In genomic region chr11:65573391-65574146, GRCh38 we compare ENCODE assay signal across 8 cellular contexts. TPM values are rescaled to one million over a fixed set of nuclear protein-coding genes. Genes with fewer than 3 reads are reported as not detected.
DNase-seq lines count a peak whose midpoint lies in the region; ATAC-seq, FAIRE-seq and TF ChIP-seq lines count a peak whose summit lies in the region.

No MANE protein-coding gene starts in this region.

- peaks cover 9% of the 10 kb centered on the region for H3K27me3 Mint-ChIP-seq in CD4-positive, CD25-positive, alpha-beta regulatory T cell

- peaks cover under 1% of the 10 kb centered on the region for H3K36me3 ChIP-seq in CD4-positive, CD25-positive, alpha-beta regulatory T cell (ENCODE audit: control insufficient read depth, insufficient read depth, low read length)
- H3K36me3 ChIP-seq in OCI-LY1 (ENCODE audit: insufficient read depth, low read length) (peaks cover 3% of the 10 kb centered on the region; the same call in 1 of the 2 replicates), H1 (ENCODE audit: control insufficient read depth in 2 of 4, insufficient read depth in 4 of 4, low read length in 3 of 4) (no peaks in the 10 kb centered on the region), neuronal stem cell (replicated peaks in 1 of 2; ENCODE audit: control insufficient read depth in 2 of 2, insufficient read depth in 2 of 2, low read length in 2 of 2) (peaks cover 4 to 16% of the 10 kb centered on the region in 2 donors)

- H3K9ac ChIP-seq in OCI-LY1 (ENCODE audit: low read length) = peak overlapping the region; percentile 58; the same call in 1 of the 2 replicates
- no peak overlapping the region for H3K9ac ChIP-seq in H1 (replicated peaks in 1 of 4; ENCODE audit: extremely low read depth in 1 of 4, low read depth in 3 of 4, low read length in 3 of 4)
- peak overlapping the region; percentile 80 for H3K9ac ChIP-seq in neuronal stem cell (ENCODE audit: low read depth, low read length, poor library complexity)

- H3K27ac Mint-ChIP-seq in CD4-positive, CD25-positive, alpha-beta regulatory T cell = peak overlapping the region; percentile 88 to 97 (median 93)

- WGBS in H1 (ENCODE audit: extremely low coverage in 1 of 2, insufficient coverage in 1 of 2, insufficient read length in 1 of 2, insufficient replicate concordance in 2 of 2, low coverage in 1 of 2, low lambda C conversion rate in 2 of 2, missing lambda C conversion rate in 1 of 2), 2 experiments = 76% methylated on average over 21 of the region's 25 CpGs; no CpG with 5 or more reads in 1 of the 2 experiments
- WGBS in neuronal stem cell (ENCODE audit: extremely low coverage in 2 of 2, insufficient read length in 2 of 2, insufficient replicate concordance in 1 of 2), 2 donors = no CpG with 5 or more reads among the region's 25 CpGs

- H3K4ac ChIP-seq in H1 (replicated peaks; ENCODE audit: insufficient read length, low read depth, low read length) (no peak overlapping the region), neuronal stem cell (ENCODE audit: low read length) (no peak overlapping the region)

- H3K4me3 ChIP-seq in CD4-positive, CD25-positive, alpha-beta regulatory T cell (ENCODE audit: low read depth, low read length) = peak overlapping the region; percentile 90
- peak overlapping the region; percentile 83 for H3K4me3 ChIP-seq in OCI-LY1 (ENCODE audit: low read depth, low read length, poor library complexity, severe bottlenecking)
- peak overlapping the region in 1 of 4 experiments; percentile 91; a peak in 2 of 8 replicates for H3K4me3 ChIP-seq in H1 (ENCODE audit: extremely low read depth in 1 of 4, insufficient read depth in 2 of 4, low read depth in 3 of 4, low read length in 4 of 4)
- H3K4me3 ChIP-seq in neuronal stem cell (ENCODE audit: low read length in 2 of 2) = peak overlapping the region; percentile 80 to 92

- H4K20me1 ChIP-seq in OCI-LY1 (ENCODE audit: insufficient read depth, low read length) (no peaks in the 10 kb centered on the region), H1 (replicated peaks in 1 of 2; ENCODE audit: control insufficient read depth in 1 of 2, insufficient read depth in 2 of 2, low read length in 2 of 2) (peaks cover 15 to 21% of the 10 kb centered on the region in 2 experiments)

- CTCF ChIA-PET in H1 (lab: Charles Lee; ENCODE audit: partially characterized antibody) = interaction anchor here (1.0 to 16.3 kb wide), 11 partner anchors 13 to 73 kb away, joined by 3 to 284 read pairs (median 19); partner anchors contain the start of genes KCNK7, LTBP3, PCNX3 and SCYL1

- no peak overlapping the region for H3K56ac ChIP-seq in H1 (replicated peaks; ENCODE audit: insufficient read length, low read depth, low read length)

- no peak for TF ChIP-seq EP300 in H1 (IDR thresholded peaks at IDR 0.05; ENCODE audit: borderline replicate concordance in 1 of 2, low read depth in 2 of 2, low read length in 2 of 2)

- H4K91ac ChIP-seq in H1 (replicated peaks; ENCODE audit: insufficient read length, low read length) (no peak overlapping the region), neuronal stem cell (ENCODE audit: low read depth, low read length, poor library complexity) (no peak overlapping the region)

- H3K4me1 Mint-ChIP-seq in CD4-positive, CD25-positive, alpha-beta regulatory T cell = peaks cover 0 to 75% (median 34%) of the 10 kb centered on the region in 4 donors

- H3K9me3 Mint-ChIP-seq in CD4-positive, CD25-positive, alpha-beta regulatory T cell = peaks cover 0 to 2% (median 0%) of the 10 kb centered on the region in 7 donors

- H3K36me3 Mint-ChIP-seq in CD4-positive, CD25-positive, alpha-beta regulatory T cell = no peaks in the 10 kb centered on the region

- H3K14ac ChIP-seq in H1 (ENCODE audit: insufficient read length) (no peak overlapping the region), neuronal stem cell (ENCODE audit: low read length) (no peak overlapping the region)

- no peaks in the 10 kb centered on the region for H3K9me2 ChIP-seq in OCI-LY1 (ENCODE audit: low read depth, low read length)

- no peak for ATAC-seq in CD4-positive, CD25-positive, alpha-beta regulatory T cell (ENCODE audit: low read depth in 2 of 2)
- ATAC-seq in HG03025 (IDR thresholded peaks at IDR 0.05; ENCODE audit: low FRiP score, unreplicated experiment) = no peak
- no peak for ATAC-seq in HG03097 (IDR thresholded peaks at IDR 0.05; ENCODE audit: low FRiP score, unreplicated experiment)

- peaks cover 2% of the 10 kb centered on the region; the same call in 1 of the 2 replicates for H3K79me1 ChIP-seq in H1 (ENCODE audit: low read depth, low read length)
- peaks cover 7% of the 10 kb centered on the region for H3K79me1 ChIP-seq in neuronal stem cell (ENCODE audit: low read depth, low read length)

- TF ChIP-seq POLR2A in H1 (IDR thresholded peaks at IDR 0.05; ENCODE audit: control extremely low read depth in 1 of 2, low read depth in 2 of 2, low read length in 2 of 2) = no peak

- H2BK120ac ChIP-seq in H1 (replicated peaks; ENCODE audit: low read depth, low read length) (no peak overlapping the region), neuronal stem cell (ENCODE audit: low read depth, low read length) (peak overlapping the region; percentile 53)

- peaks cover 83% of the 10 kb centered on the region for H3K4me1 ChIP-seq in CD4-positive, CD25-positive, alpha-beta regulatory T cell (ENCODE audit: control insufficient read depth, insufficient read depth, low read length, poor library complexity, severe bottlenecking)
- H3K4me1 ChIP-seq in OCI-LY1 (ENCODE audit: insufficient read depth, low read length, severe bottlenecking) (peaks cover 58% of the 10 kb centered on the region), H1 (replicated peaks in 1 of 4; ENCODE audit: control insufficient read depth in 3 of 4, insufficient read depth in 4 of 4, low read length in 3 of 4) (peaks cover 13 to 38% (median 22%) of the 10 kb centered on the region in 4 experiments), neuronal stem cell (ENCODE audit: control insufficient read depth in 2 of 2, insufficient read depth in 1 of 2, low read depth in 1 of 2, low read length in 2 of 2) (peaks cover 38 to 51% of the 10 kb centered on the region in 2 donors)

- no peak for FAIRE-seq in H1 (lab: Jason Lieb, UNC)

- H3K4me3 Mint-ChIP-seq in CD4-positive, CD25-positive, alpha-beta regulatory T cell = peak overlapping the region; percentile 91 to 98 (median 94)

- H3K79me2 ChIP-seq in OCI-LY1 (ENCODE audit: insufficient read depth, low read length) = no peaks in the 10 kb centered on the region
- H3K79me2 ChIP-seq in H1 (ENCODE audit: control insufficient read depth in 1 of 2, insufficient read depth in 2 of 2, low read length in 2 of 2) = peaks cover 0 to 11% of the 10 kb centered on the region in 2 experiments; a peak in 1 of 4 replicates

- TF ChIP-seq CTCF in OCI-LY1 (IDR thresholded peaks at IDR 0.05; ENCODE audit: low read length) (no peak), H1 (IDR thresholded peaks at IDR 0.05; ENCODE audit: control extremely low read depth in 1 of 3, insufficient read depth in 1 of 3, low read depth in 1 of 3, low read length in 3 of 3) (no peak)

- H3K27me3 ChIP-seq in CD4-positive, CD25-positive, alpha-beta regulatory T cell (ENCODE audit: control insufficient read depth, insufficient read depth, low read length) = no peaks in the 10 kb centered on the region
- 0 out of 2 replicates have a peak, but pooled peaks cover 5% of the 10 kb centered on the region for H3K27me3 ChIP-seq in OCI-LY1 (ENCODE audit: insufficient read depth, low read length)
- H3K27me3 ChIP-seq in H1 (replicated peaks in 1 of 4; ENCODE audit: control insufficient read depth in 3 of 4, extremely low read depth in 1 of 4, insufficient read depth in 3 of 4, low read length in 3 of 4) = peaks cover 8 to 39% (median 28%) of the 10 kb centered on the region in 4 experiments
- peaks cover 0 to 25% (median 3%) of the 10 kb centered on the region in 3 experiments for H3K27me3 ChIP-seq in neuronal stem cell (ENCODE audit: control insufficient read depth in 3 of 3, insufficient read depth in 3 of 3, low read depth in 1 of 3, low read length in 3 of 3)

- no peaks in the 10 kb centered on the region; the same call in 1 of the 2 replicates for H3F3A ChIP-seq in OCI-LY1 (ENCODE audit: insufficient read depth, low read length)

- H3K4me2 ChIP-seq in OCI-LY1 (ENCODE audit: low read length) (peak overlapping the region; percentile 80), H1 (ENCODE audit: insufficient read depth in 1 of 2, low read depth in 2 of 2, low read length in 2 of 2) (peak overlapping the region; percentile 72 to 80; a peak in 3 of 4 replicates), neuronal stem cell (ENCODE audit: insufficient read depth, low read length, poor library complexity, severe bottlenecking) (peak overlapping the region; percentile 67)

- H2BK20ac ChIP-seq in H1 (ENCODE audit: low read length) = no peak overlapping the region

- H2BK5ac ChIP-seq in H1 (ENCODE audit: low read depth, low read length) = no peak overlapping the region
- peak overlapping the region; percentile 79 for H2BK5ac ChIP-seq in neuronal stem cell (ENCODE audit: low read length)

- no peak for DNase-seq in CD4-positive, CD25-positive, alpha-beta regulatory T cell
- DNase-seq in H1 (ENCODE audit: low read depth in 1 of 2, low spot score in 2 of 2) = no peak
- no peak for DNase-seq in neuronal stem cell (ENCODE audit: low spot score)
- no peak for DNase-seq in Ammon's horn (ENCODE audit: low spot score)
- DNase-seq in middle frontal gyrus (ENCODE audit: extremely low spot score, low spot score) = no peak

- POLR2A ChIA-PET in H1 (lab: Charles Lee; ENCODE audit: partially characterized antibody) = interaction anchor here (0.7 to 3.4 kb wide), 10 partner anchors 12 to 74 kb away, joined by 3 to 25 read pairs (median 8); partner anchors contain the start of gene MAP3K11

- H4K8ac ChIP-seq in H1 (ENCODE audit: extremely low read depth, insufficient read depth, low read length) (peak overlapping the region; percentile 29; the same call in 1 of the 2 replicates), neuronal stem cell (ENCODE audit: low read depth, low read length) (no peak overlapping the region)

- H3K23ac ChIP-seq in H1 (ENCODE audit: insufficient read length) (no peak overlapping the region), neuronal stem cell (ENCODE audit: low read depth, low read length, poor library complexity) (peak overlapping the region; percentile 76)

- H2AK5ac ChIP-seq in H1 (ENCODE audit: low read depth, low read length) = no peak overlapping the region
- H2AK5ac ChIP-seq in neuronal stem cell (ENCODE audit: low read depth, low read length) = peak overlapping the region; percentile 81

- peaks cover 14% of the 10 kb centered on the region; the same call in 1 of the 2 replicates for H3K23me2 ChIP-seq in H1 (ENCODE audit: low read depth, low read length)

- no peak overlapping the region for H4K5ac ChIP-seq in H1 (ENCODE audit: insufficient read length, low read depth, low read length)

- H2AFZ ChIP-seq in OCI-LY1 (ENCODE audit: low read length) = no peak overlapping the region
- no peak overlapping the region for H2AFZ ChIP-seq in H1 (ENCODE audit: low read length)
- no peak overlapping the region for H2AFZ ChIP-seq in neuronal stem cell (ENCODE audit: low read length)

- H2BK15ac ChIP-seq in H1 (ENCODE audit: low read length) = no peak overlapping the region
- H2BK15ac ChIP-seq in neuronal stem cell (ENCODE audit: low read length) = peak overlapping the region; percentile 26

- TF ChIP-seq RAD21 in H1 (IDR thresholded peaks at IDR 0.05 in 1 of 2, conservative IDR thresholded peaks at IDR 0.05 in 1 of 2; ENCODE audit: low read depth in 2 of 2, low read length in 2 of 2) = no peak

- no peaks in the 10 kb centered on the region for H3K9me3 ChIP-seq in CD4-positive, CD25-positive, alpha-beta regulatory T cell (ENCODE audit: control insufficient read depth in 2 of 2, low read length in 2 of 2)
- H3K9me3 ChIP-seq in OCI-LY1 (ENCODE audit: low read length) = no peaks in the 10 kb centered on the region
- no peaks in the 10 kb centered on the region for H3K9me3 ChIP-seq in H1 (ENCODE audit: insufficient read depth in 2 of 2, low read depth in 1 of 2, low read length in 1 of 2)
- no peaks in the 10 kb centered on the region for H3K9me3 ChIP-seq in neuronal stem cell (replicated peaks in 1 of 2; ENCODE audit: control insufficient read depth in 2 of 2, insufficient read depth in 1 of 2, low read depth in 1 of 2, low read length in 2 of 2)

- H3K27ac ChIP-seq in CD4-positive, CD25-positive, alpha-beta regulatory T cell (ENCODE audit: insufficient read depth, low read length, poor library complexity, severe bottlenecking) = peak overlapping the region; percentile 100
- H3K27ac ChIP-seq in OCI-LY1 (ENCODE audit: low read depth, low read length, poor library complexity, severe bottlenecking) = peak overlapping the region; percentile 58
- H3K27ac ChIP-seq in H1 (ENCODE audit: low read depth, low read length) = no peak overlapping the region
- no peak overlapping the region for H3K27ac ChIP-seq in neuronal stem cell (replicated peaks; ENCODE audit: low read length)

- no peak overlapping the region for H3K18ac ChIP-seq in H1 (ENCODE audit: extremely low read depth, low read length)
- H3K18ac ChIP-seq in neuronal stem cell (ENCODE audit: low read length) = peak overlapping the region; percentile 67

- no peak overlapping the region for H2BK12ac ChIP-seq in H1 (ENCODE audit: low read depth, low read length)
- H2BK12ac ChIP-seq in neuronal stem cell (ENCODE audit: low read length) = no peak overlapping the region

RNA-seq across cellular contexts. Expression of gene FAM89B, which starts 1.2 kb away (rescaled TPM):
- total RNA-seq in CD4-positive, CD25-positive, alpha-beta regulatory T cell = 49.4 TPM
- polyA plus RNA-seq in CD4-positive, CD25-positive, alpha-beta regulatory T cell = 100 to 1,000 TPM in 3 of 4 donors, 10 to 100 TPM in 1; 77.1 to 158 (median 115) TPM
- total RNA-seq in H1 (2021; fragmentation: NEBNext Ultra II Directional; extraction: Animal tissue kit (Norgen Biotek cat#: 25700)) = 15.8 and 17.6 TPM in 2 replicates
- polyA plus RNA-seq in H1 (2011; rRNA removed) = 32.4 and 39.2 TPM in 2 replicates
- polyA plus RNA-seq in H1 (2011; cell fraction: cytosol; rRNA removed) = 21.2 TPM
- 30.1 TPM for polyA plus RNA-seq in H1 (2011; cell fraction: nucleus; rRNA removed)
- 11.0 to 14.3 TPM (median 11.7 TPM) in 4 replicates for polyA plus RNA-seq in H1 (2012, experiment 1 of 2)
- 14.5 TPM for polyA plus RNA-seq in H1 (2012, experiment 2 of 2)
- polyA plus RNA-seq in H1 (2013, experiment 1 of 2) = 16.9 TPM
- polyA plus RNA-seq in H1 (2013, experiment 2 of 2) = 17.1 TPM
- 5.8 and 6.0 TPM in 2 replicates for polyA minus RNA-seq in H1 (2011; rRNA and poly(A)+ RNA removed)
- 6.2 TPM for polyA minus RNA-seq in H1 (2011; cell fraction: cytosol; rRNA and poly(A)+ RNA removed)
- 17.7 TPM for polyA minus RNA-seq in H1 (2011; cell fraction: nucleus; rRNA and poly(A)+ RNA removed)
- polyA plus RNA-seq in neuronal stem cell (2013, experiment 1 of 2) = 50.9 TPM
- 50.0 TPM for polyA plus RNA-seq in neuronal stem cell (2013, experiment 2 of 2)

RNA-seq across cellular contexts. Expression of gene EHBP1L1, which starts 2.3 kb away (rescaled TPM):
- 143 TPM for total RNA-seq in CD4-positive, CD25-positive, alpha-beta regulatory T cell
- 10 to 100 TPM in 1 of 4 donors, 1 to 10 TPM in 3; 7.8 to 11.6 (median 8.7) TPM for polyA plus RNA-seq in CD4-positive, CD25-positive, alpha-beta regulatory T cell
- 6.6 and 7.9 TPM in 2 replicates for total RNA-seq in H1 (2021; fragmentation: NEBNext Ultra II Directional; extraction: Animal tissue kit (Norgen Biotek cat#: 25700))
- polyA plus RNA-seq in H1 (2011; rRNA removed) = 4.3 and 6.2 TPM in 2 replicates
- 7.3 TPM for polyA plus RNA-seq in H1 (2011; cell fraction: cytosol; rRNA removed)
- polyA plus RNA-seq in H1 (2011; cell fraction: nucleus; rRNA removed) = 21.8 TPM
- polyA plus RNA-seq in H1 (2012, experiment 1 of 2) = 4.6 to 6.7 TPM (median 5.1 TPM) in 4 replicates
- 1.2 TPM for polyA plus RNA-seq in H1 (2012, experiment 2 of 2)
- polyA plus RNA-seq in H1 (2013, experiment 1 of 2) = 6.2 TPM
- polyA plus RNA-seq in H1 (2013, experiment 2 of 2) = 5.6 TPM
- 1.8 and 1.9 TPM in 2 replicates for polyA minus RNA-seq in H1 (2011; rRNA and poly(A)+ RNA removed)
- 3.4 TPM for polyA minus RNA-seq in H1 (2011; cell fraction: cytosol; rRNA and poly(A)+ RNA removed)
- 3.8 TPM for polyA minus RNA-seq in H1 (2011; cell fraction: nucleus; rRNA and poly(A)+ RNA removed)
- polyA plus RNA-seq in neuronal stem cell (2013, experiment 1 of 2) = 7.3 TPM
- polyA plus RNA-seq in neuronal stem cell (2013, experiment 2 of 2) = 6.4 TPM

RNA-seq across cellular contexts. Expression of gene ZNRD2, which starts 3.3 kb away (rescaled TPM):
- 34.6 TPM for total RNA-seq in CD4-positive, CD25-positive, alpha-beta regulatory T cell
- 10 to 100 TPM; 64.6 to 84.7 (median 73.1) TPM for polyA plus RNA-seq in CD4-positive, CD25-positive, alpha-beta regulatory T cell
- total RNA-seq in H1 (2021; fragmentation: NEBNext Ultra II Directional; extraction: Animal tissue kit (Norgen Biotek cat#: 25700)) = 53.4 and 56.1 TPM in 2 replicates
- polyA plus RNA-seq in H1 (2011; rRNA removed) = 125 and 148 TPM in 2 replicates
- polyA plus RNA-seq in H1 (2011; cell fraction: cytosol; rRNA removed) = 91.1 TPM
- polyA plus RNA-seq in H1 (2011; cell fraction: nucleus; rRNA removed) = 91.2 TPM
- 84.9 to 91.1 TPM (median 88.1 TPM) in 4 replicates for polyA plus RNA-seq in H1 (2012, experiment 1 of 2)
- 128 TPM for polyA plus RNA-seq in H1 (2012, experiment 2 of 2)
- 85.3 TPM for polyA plus RNA-seq in H1 (2013, experiment 1 of 2)
- 89.8 TPM for polyA plus RNA-seq in H1 (2013, experiment 2 of 2)
- 11.7 and 17.5 TPM in 2 replicates for polyA minus RNA-seq in H1 (2011; rRNA and poly(A)+ RNA removed)
- polyA minus RNA-seq in H1 (2011; cell fraction: cytosol; rRNA and poly(A)+ RNA removed) = 25.8 TPM
- 52.9 TPM for polyA minus RNA-seq in H1 (2011; cell fraction: nucleus; rRNA and poly(A)+ RNA removed)
- 53.3 TPM for polyA plus RNA-seq in neuronal stem cell (2013, experiment 1 of 2)
- polyA plus RNA-seq in neuronal stem cell (2013, experiment 2 of 2) = 50.3 TPM

RNA-seq across cellular contexts. Expression of gene LTBP3, which starts 15.4 kb away (rescaled TPM):
- total RNA-seq in CD4-positive, CD25-positive, alpha-beta regulatory T cell = 132 TPM
- 10 to 100 TPM in 2 of 4 donors, 1 to 10 TPM in 2; 9.2 to 15.0 (median 11.9) TPM for polyA plus RNA-seq in CD4-positive, CD25-positive, alpha-beta regulatory T cell
- 12.8 and 15.3 TPM in 2 replicates for total RNA-seq in H1 (2021; fragmentation: NEBNext Ultra II Directional; extraction: Animal tissue kit (Norgen Biotek cat#: 25700))
- 17.8 and 25.2 TPM in 2 replicates for polyA plus RNA-seq in H1 (2011; rRNA removed)
- polyA plus RNA-seq in H1 (2011; cell fraction: cytosol; rRNA removed) = 16.0 TPM
- 71.4 TPM for polyA plus RNA-seq in H1 (2011; cell fraction: nucleus; rRNA removed)
- polyA plus RNA-seq in H1 (2012, experiment 1 of 2) = 7.7 to 16.8 TPM (median 14.8 TPM) in 4 replicates
- 7.9 TPM for polyA plus RNA-seq in H1 (2012, experiment 2 of 2)
- 19.0 TPM for polyA plus RNA-seq in H1 (2013, experiment 1 of 2)
- 16.9 TPM for polyA plus RNA-seq in H1 (2013, experiment 2 of 2)
- 2.7 and 4.8 TPM in 2 replicates for polyA minus RNA-seq in H1 (2011; rRNA and poly(A)+ RNA removed)
- 10.1 TPM for polyA minus RNA-seq in H1 (2011; cell fraction: cytosol; rRNA and poly(A)+ RNA removed)
- 15.4 TPM for polyA minus RNA-seq in H1 (2011; cell fraction: nucleus; rRNA and poly(A)+ RNA removed)
- polyA plus RNA-seq in neuronal stem cell (2013, experiment 1 of 2) = 8.7 TPM
- 8.6 TPM for polyA plus RNA-seq in neuronal stem cell (2013, experiment 2 of 2)

RNA-seq across cellular contexts. Expression of gene KCNK7, which starts 22.0 kb away (rescaled TPM):
- 5.5 TPM for total RNA-seq in CD4-positive, CD25-positive, alpha-beta regulatory T cell
- polyA plus RNA-seq in CD4-positive, CD25-positive, alpha-beta regulatory T cell = 1 to 10 TPM in 1 of 4 donors, under 1 TPM in 2, not detected in 1; 0.19 to 1.5 (median 0.76) TPM
- 0.42 and 1.0 TPM in 2 replicates for total RNA-seq in H1 (2021; fragmentation: NEBNext Ultra II Directional; extraction: Animal tissue kit (Norgen Biotek cat#: 25700))
- 0.74 and 1.4 TPM in 2 replicates for polyA plus RNA-seq in H1 (2011; rRNA removed)
- polyA plus RNA-seq in H1 (2011; cell fraction: cytosol; rRNA removed) = 0.71 TPM
- 1.4 TPM for polyA plus RNA-seq in H1 (2011; cell fraction: nucleus; rRNA removed)
- 0.32 to 1.1 TPM (median 0.65 TPM) in 3 of 4 replicates, not detected in the other for polyA plus RNA-seq in H1 (2012, experiment 1 of 2)
- polyA plus RNA-seq in H1 (2012, experiment 2 of 2) = not detected
- polyA plus RNA-seq in H1 (2013, experiment 1 of 2) = 0.18 TPM
- 0.24 TPM for polyA plus RNA-seq in H1 (2013, experiment 2 of 2)
- 0.19 and 0.71 TPM in 2 replicates for polyA minus RNA-seq in H1 (2011; rRNA and poly(A)+ RNA removed)
- polyA minus RNA-seq in H1 (2011; cell fraction: cytosol; rRNA and poly(A)+ RNA removed) = not detected
- 1.1 TPM for polyA minus RNA-seq in H1 (2011; cell fraction: nucleus; rRNA and poly(A)+ RNA removed)
- polyA plus RNA-seq in neuronal stem cell (2013, experiment 1 of 2) = 0.06 TPM
- polyA plus RNA-seq in neuronal stem cell (2013, experiment 2 of 2) = 0.08 TPM

Comparison
In these comparisons a context has a peak if more than half of its experiments do, and no peak if none do; other contexts are left out.
1. H3K27ac ChIP-seq: peak in CD4-positive, CD25-positive, alpha-beta regulatory T cell (single experiment) and OCI-LY1 (single experiment); none in H1 (single experiment) and neuronal stem cell (single experiment).
2. H3K9ac ChIP-seq: peak in OCI-LY1 (single experiment) and neuronal stem cell (single experiment); none in H1 (0 of 4).
3. RNA of gene EHBP1L1, which starts 2.3 kb away (total RNA-seq): 143 TPM in CD4-positive, CD25-positive, alpha-beta regulatory T cell (single experiment); 6.6 to 7.9 TPM in H1; every median in the first group is over 10 times any median in the second.
4. Peak in every context shown above with its lines, with median percentiles within 50 percentile points of each other: H3K4me2 ChIP-seq.